In genomic region chr1:161198206-161198876, GRCh38 we compare ENCODE assay signal across 10 cellular contexts. TPM values are rescaled to one million over a fixed set of nuclear protein-coding genes. Genes with fewer than 3 reads are reported as not detected.
DNase-seq lines count a peak whose midpoint lies in the region; ATAC-seq, FAIRE-seq and TF ChIP-seq lines count a peak whose summit lies in the region.
"Had no signal": no experiment of that assay in that cellular context is flagged by ENCODE, and none has a peak within 500 bp of the region (broad histone marks: within the 10 kb centered on the region; RNA-seq: fewer than 3 reads in every experiment).

No MANE protein-coding gene starts in this region.

- no peak for ATAC-seq in omental fat pad (ENCODE audit: low FRiP score)
- ATAC-seq: A549 had no signal

- no peak overlapping the region for H3K27ac ChIP-seq in astrocyte (ENCODE audit: low read depth, low read length)
- no peak overlapping the region for H3K27ac ChIP-seq in iPS-20b (ENCODE audit: low read length)
- peak overlapping the region; percentile 100 for H3K27ac ChIP-seq in substantia nigra (ENCODE audit: low read depth, low read length, poor library complexity, severe bottlenecking)

- H3K79me2 ChIP-seq in astrocyte (ENCODE audit: insufficient read depth, low read length), result peaks cover 12% of the 10 kb centered on the region

- H3K9me3 Mint-ChIP-seq in astrocyte (ENCODE audit: unreplicated experiment), result no peaks in the 10 kb centered on the region

- H3K9ac ChIP-seq in astrocyte (ENCODE audit: low read length) (no peak overlapping the region), iPS-20b (ENCODE audit: low read depth, low read length) (peak overlapping the region; percentile 40; the same call in 1 of the 2 replicates)

- H3K27me3 Mint-ChIP-seq in astrocyte (ENCODE audit: low read depth, unreplicated experiment), result no peaks in the 10 kb centered on the region

- H3K36me3 ChIP-seq in astrocyte (ENCODE audit: insufficient read depth, low read length), result no peaks in the 10 kb centered on the region
- peaks cover under 1% of the 10 kb centered on the region; the same call in 1 of the 2 replicates for H3K36me3 ChIP-seq in iPS-20b (ENCODE audit: insufficient read depth, low read depth, low read length)

- peaks cover 33% of the 10 kb centered on the region for H3K4me1 ChIP-seq in astrocyte (ENCODE audit: insufficient read depth, low read length)
- peaks cover 47% of the 10 kb centered on the region for H3K4me1 ChIP-seq in iPS-20b (ENCODE audit: insufficient read depth, low read length)

- H2AFZ ChIP-seq in astrocyte (ENCODE audit: low read depth, low read length), result peak overlapping the region; percentile 80

- H3K4me3 Mint-ChIP-seq in astrocyte (ENCODE audit: unreplicated experiment), result peak overlapping the region; percentile 64

- peak overlapping the region; percentile 60 for H3K4me2 ChIP-seq in astrocyte (ENCODE audit: low read length)
- H3K4me2 ChIP-seq: A549 had no signal

- TF ChIP-seq CTCF in astrocyte (IDR thresholded peaks at IDR 0.05; ENCODE audit: insufficient read depth, low read depth, low read length) (no peak), omental fat pad (IDR thresholded peaks at IDR 0.05) (no peak)

- FAIRE-seq in astrocyte (lab: Jason Lieb, UNC), result no peak
- FAIRE-seq in frontal cortex (lab: Jason Lieb, UNC), result no peak
- no peak for FAIRE-seq in urothelium cell line (lab: Jason Lieb, UNC)
- FAIRE-seq: A549 had no signal

- no peaks in the 10 kb centered on the region for H3K36me3 Mint-ChIP-seq in astrocyte (ENCODE audit: low read depth, unreplicated experiment)

- H3K27ac Mint-ChIP-seq in astrocyte (ENCODE audit: unreplicated experiment), result no peak overlapping the region

- peak; percentile 70 for DNase-seq in DMS79 treated with DMSO at 0.1 percent for 48 hours (lab: John Stamatoyannopoulos, UW)
- no peak for DNase-seq in DMS79 (lab: John Stamatoyannopoulos, UW)
- no peak for DNase-seq in astrocyte (ENCODE audit: low read depth)
- peak in 38 of 49 donors; percentile 16 to 71 (median 50) for DNase-seq in substantia nigra (lab: John Stamatoyannopoulos, UW)
- no peak for DNase-seq in frontal cortex (ENCODE audit: low spot score in 2 of 2)
- DNase-seq in urothelium cell line (ENCODE audit: low spot score), result no peak
- no peak for DNase-seq in omental fat pad (ENCODE audit: low spot score)

- peaks cover 29% of the 10 kb centered on the region for H3K4me1 Mint-ChIP-seq in astrocyte (ENCODE audit: low read depth, unreplicated experiment)

- no peaks in the 10 kb centered on the region for H4K20me1 ChIP-seq in astrocyte (ENCODE audit: insufficient read depth, low read length)

- H3K27me3 ChIP-seq in astrocyte (ENCODE audit: insufficient read depth, low read length), result no peaks in the 10 kb centered on the region
- H3K27me3 ChIP-seq in iPS-20b (ENCODE audit: insufficient read depth, low read length), result no peaks in the 10 kb centered on the region

- no peaks in the 10 kb centered on the region for H3K9me3 ChIP-seq in astrocyte (ENCODE audit: insufficient read depth, low read depth, low read length)
- H3K9me3 ChIP-seq in iPS-20b (ENCODE audit: insufficient read depth, low read depth, low read length), result no peaks in the 10 kb centered on the region
- H3K9me3 ChIP-seq: A549 had no signal

- H3K4me3 ChIP-seq in astrocyte (ENCODE audit: insufficient read depth, low read depth, low read length), result no peak overlapping the region
- peak overlapping the region; percentile 45; the same call in 1 of the 2 replicates for H3K4me3 ChIP-seq in iPS-20b (ENCODE audit: low read length)
- H3K4me3 ChIP-seq: A549 had no signal

RNA-seq across cellular contexts. Expression of gene ADAMTS4, which starts 0.5 kb away (rescaled TPM):
- 2.7 and 5.1 TPM in 2 replicates for total RNA-seq in astrocyte
- total RNA-seq in frontal cortex, result 0.41 TPM
- total RNA-seq in omental fat pad, result 100 to 1,000 TPM in 2 of 4 donors, 10 to 100 TPM in 2; 38.5 to 238 (median 121) TPM

RNA-seq across cellular contexts. Expression of gene NDUFS2, which starts 3.8 kb away (rescaled TPM):
- total RNA-seq in astrocyte (59.9 and 69.0 TPM in 2 replicates), frontal cortex (143 TPM), omental fat pad (100 to 1,000 TPM in 3 of 4 donors, 10 to 100 TPM in 1; 89.4 to 136 (median 122) TPM)

RNA-seq across cellular contexts. Expression of gene FCER1G, which starts 16.8 kb away (rescaled TPM):
- total RNA-seq in astrocyte (0.68 and 0.91 TPM in 2 replicates), frontal cortex (2.0 TPM), omental fat pad (100 to 1,000 TPM in 3 of 4 donors, 10 to 100 TPM in 1; 96.3 to 346 (median 179) TPM)

RNA-seq across cellular contexts. Expression of gene B4GALT3, which starts 21.0 kb away (rescaled TPM):
- total RNA-seq in astrocyte, result 39.6 and 40.4 TPM in 2 replicates
- 16.3 TPM for total RNA-seq in frontal cortex
- total RNA-seq in omental fat pad, result 10 to 100 TPM; 20.6 to 50.7 (median 37.1) TPM

RNA-seq across cellular contexts. Expression of gene APOA2, which starts 25.1 kb away (rescaled TPM):
- not detected in 2 replicates for total RNA-seq in astrocyte
- not detected for total RNA-seq in frontal cortex
- total RNA-seq in omental fat pad, result not detected
- total RNA-seq: mononuclear cell had no signal

Comparison
In these comparisons a context has a peak if more than half of its experiments do, and no peak if none do; other contexts are left out.
1. DNase-seq: peak in DMS79 treated with DMSO at 0.1 percent for 48 hours (single experiment) and substantia nigra (38 of 49); none in DMS79 (single experiment), astrocyte (single experiment), frontal cortex (0 of 2), urothelium cell line (single experiment) and omental fat pad (single experiment).
2. RNA of gene FCER1G, which starts 16.8 kb away (total RNA-seq): 96.3 to 346 TPM in omental fat pad; 2.0 TPM in frontal cortex (single experiment) and 0.68 to 0.91 TPM in astrocyte; every median in the first group is over 10 times any median in the second.